Comparison of ENCODE assay signal across 13 cellular contexts in the genomic region with DNA sequence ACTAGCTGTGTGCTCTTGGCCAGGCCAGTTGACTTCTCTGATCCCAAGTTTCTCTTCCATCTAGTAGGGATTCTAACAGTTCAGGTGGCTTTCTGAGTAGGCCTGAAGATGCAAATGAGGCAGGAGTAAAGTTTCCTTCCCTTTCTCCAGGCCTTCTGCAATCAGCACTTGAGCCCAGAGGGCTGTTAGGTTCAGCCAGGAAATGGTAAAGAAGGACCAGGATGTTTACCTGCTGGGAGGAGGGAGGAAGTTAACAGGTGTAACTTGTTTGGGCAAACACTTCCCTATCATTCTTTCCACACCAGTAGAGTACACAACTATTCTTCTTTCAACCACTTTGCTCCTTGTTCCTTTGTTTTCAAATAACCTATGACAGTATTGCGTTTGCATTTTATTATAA. TPM values are rescaled to one million over a fixed set of nuclear protein-coding genes. Genes with fewer than 3 reads are reported as not detected.
DNase-seq lines count a peak whose midpoint lies in the region; ATAC-seq and TF ChIP-seq lines count a peak whose summit lies in the region.
"Had no signal": no experiment of that assay in that cellular context is flagged by ENCODE, and none has a peak within 500 bp of the region (broad histone marks: within the 10 kb centered on the region; RNA-seq: fewer than 3 reads in every experiment).

No MANE protein-coding gene starts in this region.

- no peaks in the 10 kb centered on the region for H3K27me3 Mint-ChIP-seq in CD4-positive, CD25-positive, alpha-beta regulatory T cell
- H3K27me3 Mint-ChIP-seq in GM23338 (ENCODE audit: insufficient read depth, low read depth, poor library complexity) (peaks cover 4% of the 10 kb centered on the region), naive B cell (no peaks in the 10 kb centered on the region)
- H3K27me3 Mint-ChIP-seq: activated naive CD8-positive, alpha-beta T cell; IgD-negative memory B cell had no signal

- no peak overlapping the region for H3K27ac ChIP-seq in CD4-positive, CD25-positive, alpha-beta regulatory T cell (ENCODE audit: insufficient read depth, low read length, poor library complexity, severe bottlenecking)
- no peak overlapping the region for H3K27ac ChIP-seq in GM23338 (ENCODE audit: low read depth)
- H3K27ac ChIP-seq: SK-N-MC had no signal

- H3K36me3 ChIP-seq in CD4-positive, CD25-positive, alpha-beta regulatory T cell (ENCODE audit: control insufficient read depth, insufficient read depth, low read length) = no peaks in the 10 kb centered on the region
- H3K36me3 ChIP-seq in GM23338 (ENCODE audit: insufficient read depth) = no peaks in the 10 kb centered on the region

- no peaks in the 10 kb centered on the region for H3K9me3 ChIP-seq in CD4-positive, CD25-positive, alpha-beta regulatory T cell (ENCODE audit: control insufficient read depth in 2 of 2, low read length in 2 of 2)

- peak overlapping the region in 1 of 4 donors; percentile 15 for H3K4me3 Mint-ChIP-seq in CD4-positive, CD25-positive, alpha-beta regulatory T cell
- no peak overlapping the region for H3K4me3 Mint-ChIP-seq in GM23338
- H3K4me3 Mint-ChIP-seq in naive B cell = no peak overlapping the region

- no peaks in the 10 kb centered on the region for H3K27me3 ChIP-seq in CD4-positive, CD25-positive, alpha-beta regulatory T cell (ENCODE audit: control insufficient read depth, insufficient read depth, low read length)
- no peaks in the 10 kb centered on the region for H3K27me3 ChIP-seq in GM23338 (ENCODE audit: insufficient read depth)

- no peak overlapping the region for H3K4me2 ChIP-seq in GM23338

- no peak overlapping the region; the same call in 1 of the 2 replicates for H2AFZ ChIP-seq in GM23338

- peaks cover 19% of the 10 kb centered on the region for H3K4me1 ChIP-seq in CD4-positive, CD25-positive, alpha-beta regulatory T cell (ENCODE audit: control insufficient read depth, insufficient read depth, low read length, poor library complexity, severe bottlenecking)
- H3K4me1 ChIP-seq in GM23338 (ENCODE audit: insufficient read depth) = peaks cover 3% of the 10 kb centered on the region; the same call in 1 of the 2 replicates

- in situ Hi-C loops in T47D (cut with HindIII; ENCODE audit: low pct_unique_long_range_greater_than_20kb, low sequenced_read_pairs) = no loop called here

- no peaks in the 10 kb centered on the region for H4K20me1 ChIP-seq in GM23338 (replicated peaks; ENCODE audit: insufficient read depth)

- H3K9me3 Mint-ChIP-seq in CD4-positive, CD25-positive, alpha-beta regulatory T cell = no peaks in the 10 kb centered on the region
- no peaks in the 10 kb centered on the region for H3K9me3 Mint-ChIP-seq in GM23338
- no peaks in the 10 kb centered on the region for H3K9me3 Mint-ChIP-seq in naive B cell
- H3K9me3 Mint-ChIP-seq: IgD-negative memory B cell had no signal

- no peaks in the 10 kb centered on the region; the same call in 1 of the 2 replicates for H3K9me2 ChIP-seq in GM23338 (ENCODE audit: insufficient read depth)

- no peak overlapping the region for H3K4me3 ChIP-seq in CD4-positive, CD25-positive, alpha-beta regulatory T cell (ENCODE audit: low read depth, low read length)
- H3K4me3 ChIP-seq in GM23338 = no peak overlapping the region
- H3K4me3 ChIP-seq: SK-N-MC had no signal

- no peaks in the 10 kb centered on the region for H3F3A ChIP-seq in GM23338 (replicated peaks; ENCODE audit: low read depth)

- peak overlapping the region; percentile 70 to 77 (median 72) for H3K27ac Mint-ChIP-seq in CD4-positive, CD25-positive, alpha-beta regulatory T cell
- H3K27ac Mint-ChIP-seq in GM23338 = no peak overlapping the region
- peak overlapping the region; percentile 15 to 90 (median 50) for H3K27ac Mint-ChIP-seq in naive B cell

- DNase-seq in CD4-positive, CD25-positive, alpha-beta regulatory T cell = no peak
- DNase-seq in GM23338 (ENCODE audit: low spot score) (peak; percentile 18), T47D (ENCODE audit: low read depth in 1 of 2, low spot score in 1 of 2) (peak; percentile 78 to 98), naive B cell (no peak), NCI-H1092 (lab: John Stamatoyannopoulos, UW) (no peak), occipital lobe (lab: John Stamatoyannopoulos, UW) (no peak)
- DNase-seq: NCI-H2081 treated with DMSO at 0.1 percent for 48 hours, right cardiac atrium had no signal

- no peak for ATAC-seq in CD4-positive, CD25-positive, alpha-beta regulatory T cell (ENCODE audit: low read depth in 2 of 2)
- ATAC-seq in GM23338 = no peak
- ATAC-seq in naive B cell (ENCODE audit: low read depth in 2 of 2) = no peak
- no peak for ATAC-seq in activated CD4-positive, CD25-positive, alpha-beta regulatory T cell treated with anti-CD3 and anti-CD28 coated beads, Interleukin-2, amount 50 U/mL, for 24 hours

- no peaks in the 10 kb centered on the region for H3K36me3 Mint-ChIP-seq in CD4-positive, CD25-positive, alpha-beta regulatory T cell
- H3K36me3 Mint-ChIP-seq in GM23338 (ENCODE audit: low read depth) = no peaks in the 10 kb centered on the region
- no peaks in the 10 kb centered on the region for H3K36me3 Mint-ChIP-seq in naive B cell
- H3K36me3 Mint-ChIP-seq: activated naive CD8-positive, alpha-beta T cell had no signal

- no peak for TF ChIP-seq CTCF in GM23338 (conservative IDR thresholded peaks at IDR 0.05; ENCODE audit: low read depth in 2 of 2)

- H3K4me1 Mint-ChIP-seq in CD4-positive, CD25-positive, alpha-beta regulatory T cell = peaks cover 20 to 30% (median 25%) of the 10 kb centered on the region in 4 donors
- peaks cover 12% of the 10 kb centered on the region; the same call in 2 of the 3 replicates for H3K4me1 Mint-ChIP-seq in GM23338
- H3K4me1 Mint-ChIP-seq in naive B cell = peaks cover 13 to 18% (median 15%) of the 10 kb centered on the region in 3 donors

- H3K79me2 ChIP-seq in GM23338 (replicated peaks; ENCODE audit: insufficient read depth) = no peaks in the 10 kb centered on the region

TF ChIP-seq in GM23338, 12 proteins besides CTCF, POLR2A, EP300 and RAD21 (continues in another document):
- TF ChIP-seq POLR2AphosphoS5 (IDR thresholded peaks at IDR 0.05; ENCODE audit: low read depth) (no peak), ETS1 (IDR thresholded peaks at IDR 0.05) (no peak), REST (IDR thresholded peaks at IDR 0.05; ENCODE audit: unreplicated experiment) (no peak), STAT1 (IDR thresholded peaks at IDR 0.05; ENCODE audit: unreplicated experiment) (no peak)

RNA-seq across cellular contexts. Expression of gene TNFSF10, which starts 13.3 kb away (rescaled TPM):
- total RNA-seq in CD4-positive, CD25-positive, alpha-beta regulatory T cell = 29.1 TPM
- polyA plus RNA-seq in CD4-positive, CD25-positive, alpha-beta regulatory T cell = 10 to 100 TPM; 57.0 to 93.4 (median 60.7) TPM
- total RNA-seq in GM23338 (2014; rRNA removed; shearing (Covaris generic)) = not detected in 2 replicates
- polyA plus RNA-seq in GM23338 (2016; fragmentation: Nextera tagmentation; extraction: Ambion mirVana) (0.21 and 0.27 TPM in 2 replicates), naive B cell (ENCODE audit: low read depth in 6 of 6) (10 to 100 TPM; 26.6 to 67.1 (median 39.4) TPM)
- 4.7 TPM for total RNA-seq in occipital lobe
- total RNA-seq: chondrocyte had no signal

Comparison
In these comparisons a context has a peak if more than half of its experiments do, and no peak if none do; other contexts are left out.
1. DNase-seq: peak in GM23338 (single experiment) and T47D (2 of 2); none in CD4-positive, CD25-positive, alpha-beta regulatory T cell (0 of 3), naive B cell (single experiment), NCI-H1092 (single experiment) and occipital lobe (single experiment).